7 cellular contexts compared by ENCODE assay signal in genomic region chr15:82959423-82959822, GRCh38.
"Had no signal": no experiment of that assay in that cellular context is flagged by ENCODE, and none has a peak within 500 bp of the region (broad histone marks: within the 10 kb centered on the region; RNA-seq: fewer than 3 reads in every experiment).

No MANE protein-coding gene starts in this region.

- H3K4me3 ChIP-seq: GM23248, HAP-1, K562 had no signal

- H3K9ac ChIP-seq: GM23248 had no signal

- DNase-seq: GM23248, GOT3, H7, HFFc6, IMR-90 had no signal

- H3K36me3 ChIP-seq: HAP-1 had no signal

- H3K27ac ChIP-seq: GM23248 had no signal

- H3K9me3 ChIP-seq: HAP-1 had no signal
